21 cellular contexts compared by ENCODE assay signal in the genomic region with DNA sequence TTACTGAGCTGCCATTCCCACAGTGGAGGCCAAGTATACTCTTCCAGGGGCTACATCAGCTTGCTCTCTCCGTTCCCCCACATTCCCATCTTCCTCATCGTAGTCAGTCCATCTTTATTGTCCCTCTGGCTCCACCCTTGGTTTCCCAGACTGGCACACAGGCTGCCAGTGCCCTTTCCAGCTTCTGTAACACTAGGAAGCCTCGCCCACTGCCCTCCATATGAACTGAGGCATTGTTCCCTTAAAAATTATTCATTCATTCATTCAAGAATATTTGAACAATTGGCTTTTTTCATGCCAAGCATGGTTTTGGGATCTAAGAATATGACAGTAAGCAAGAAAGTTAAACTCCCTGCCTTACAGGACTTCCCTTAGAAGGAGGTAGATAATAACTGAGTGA. TPM values are rescaled to one million over a fixed set of nuclear protein-coding genes. Genes with fewer than 3 reads are reported as not detected.
DNase-seq lines count a peak whose midpoint lies in the region; ATAC-seq, FAIRE-seq and TF ChIP-seq lines count a peak whose summit lies in the region.
"Had no signal": no experiment of that assay in that cellular context is flagged by ENCODE, and none has a peak within 500 bp of the region (broad histone marks: within the 10 kb centered on the region; RNA-seq: fewer than 3 reads in every experiment).

No MANE protein-coding gene starts in this region.

- peak overlapping the region; percentile 16 to 28; a peak in 1 of 6 replicates for H3K27ac ChIP-seq in A549
- H3K27ac ChIP-seq: HL-60 had no signal

- no TSS peak for BruUV-seq in Calu3 (replicated peaks; lab: Mats Ljungman, UMichigan)

- POLR2A ChIA-PET in A549 (lab: Yijun Ruan, JAX) = no interaction called here

- DNase-seq in A549 (ENCODE audit: low read depth in 1 of 2, low spot score in 1 of 2) (no peak), Calu3 (no peak), foreskin melanocyte (peak; percentile 70), sciatic nerve (ENCODE audit: low spot score) (no peak), GM12891 (ENCODE audit: insufficient read length, low spot score) (no peak), HPDE6-E6E7 (ENCODE audit: extremely low spot score) (no peak), NCI-H1436 (lab: John Stamatoyannopoulos, UW) (no peak)
- DNase-seq: ACHN; BE2C; C1 segment of cervical spinal cord; Caco-2; CD4-positive, CD25-positive, alpha-beta regulatory T cell; CD8-positive, alpha-beta memory T cell; DMS79 treated with DMSO at 0.1 percent for 48 hours; IMR-90 had no signal

- ATAC-seq in A549 (no peak), sciatic nerve (peak; percentile 65)
- ATAC-seq: GM12878, K562 had no signal

- no peaks in the 10 kb centered on the region for H3K9me3 Mint-ChIP-seq in Calu3 (ENCODE audit: low read depth, unreplicated experiment)

- H3K27ac Mint-ChIP-seq in Calu3 (ENCODE audit: unreplicated experiment) = peak overlapping the region; percentile 2
- H3K27ac Mint-ChIP-seq: CD4-positive, CD25-positive, alpha-beta regulatory T cell; CD8-positive, alpha-beta memory T cell had no signal

- H3K36me3 Mint-ChIP-seq in Calu3 (ENCODE audit: insufficient read depth, unreplicated experiment) = no peaks in the 10 kb centered on the region
- H3K36me3 Mint-ChIP-seq: CD4-positive, CD25-positive, alpha-beta regulatory T cell; CD8-positive, alpha-beta memory T cell had no signal

- TF ChIP-seq CTCF in A549 (IDR thresholded peaks at IDR 0.05) = no peak
- no peak for TF ChIP-seq CTCF in Calu3 (IDR thresholded peaks at IDR 0.05; ENCODE audit: unreplicated experiment)

- no peak overlapping the region for H3K4me3 Mint-ChIP-seq in Calu3 (ENCODE audit: low read depth, unreplicated experiment)
- H3K4me3 Mint-ChIP-seq: CD4-positive, CD25-positive, alpha-beta regulatory T cell; CD8-positive, alpha-beta memory T cell had no signal

- CTCF ChIA-PET in A549 (lab: Yijun Ruan, JAX) (interaction anchor here (0.7 to 1.0 kb wide), 3 partner anchors 9 to 20 kb away, joined by 3 read pairs; no protein-coding TSS in a partner anchor), Calu3 (lab: Charles Lee) (no interaction called here)

- H3K4me1 ChIP-seq in A549 = peaks cover 20% of the 10 kb centered on the region; the same call in 2 of the 3 replicates
- H3K4me1 ChIP-seq: BE2C, Caco-2 had no signal

- H3K4me3 ChIP-seq in A549 = no peak overlapping the region
- H3K4me3 ChIP-seq: GM12878, HAP-1, K562 had no signal

- 59% methylated on average over 3 of the region's 3 CpGs for WGBS in A549 (ENCODE audit: missing lambda C conversion rate)

- TF ChIP-seq RAD21 in A549 (conservative IDR thresholded peaks at IDR 0.05 in 1 of 2, IDR thresholded peaks at IDR 0.05 in 1 of 2) = no peak

- H3K9me3 ChIP-seq in A549 = no peaks in the 10 kb centered on the region
- H3K9me3 ChIP-seq: BE2C, Caco-2, HAP-1 had no signal

- no peak for TF ChIP-seq EP300 in A549 (IDR thresholded peaks at IDR 0.05)

- H3K4me2 ChIP-seq in A549 = peak overlapping the region; percentile 16; the same call in 1 of the 3 replicates

- no peak for TF ChIP-seq POLR2A in A549 (IDR thresholded peaks at IDR 0.05; ENCODE audit: low read length)
- TF ChIP-seq POLR2A in GM12891 (IDR thresholded peaks at IDR 0.05; ENCODE audit: low read depth, low read length) = no peak

- peaks cover 13% of the 10 kb centered on the region for H3K4me1 Mint-ChIP-seq in Calu3 (ENCODE audit: low read depth, unreplicated experiment)
- H3K4me1 Mint-ChIP-seq: CD4-positive, CD25-positive, alpha-beta regulatory T cell; CD8-positive, alpha-beta memory T cell had no signal

- no peaks in the 10 kb centered on the region for H3K27me3 Mint-ChIP-seq in Calu3 (ENCODE audit: unreplicated experiment)

- intact Hi-C loops in Calu3 (cut with micrococcal nuclease; ENCODE audit: unreplicated experiment) = no loop called here
- intact Hi-C loops in sciatic nerve (cut with DNase I) = no loop called here

- FAIRE-seq in A549 (lab: Jason Lieb, UNC) = no peak
- FAIRE-seq in GM12891 (lab: Jason Lieb, UNC) = no peak
- FAIRE-seq: GM12878, GM19239, HTR-8/SVneo, K562 had no signal

TF ChIP-seq in A549, 52 proteins besides CTCF, POLR2A, EP300 and RAD21:
- TF ChIP-seq KDM1A (IDR thresholded peaks at IDR 0.05; ENCODE audit: low read depth) = no peak
- TF ChIP-seq NPAS2 (CRISPR knock-in tag; IDR thresholded peaks at IDR 0.05; ENCODE audit: borderline replicate concordance) = no peak
- TF ChIP-seq, protein P1, sequence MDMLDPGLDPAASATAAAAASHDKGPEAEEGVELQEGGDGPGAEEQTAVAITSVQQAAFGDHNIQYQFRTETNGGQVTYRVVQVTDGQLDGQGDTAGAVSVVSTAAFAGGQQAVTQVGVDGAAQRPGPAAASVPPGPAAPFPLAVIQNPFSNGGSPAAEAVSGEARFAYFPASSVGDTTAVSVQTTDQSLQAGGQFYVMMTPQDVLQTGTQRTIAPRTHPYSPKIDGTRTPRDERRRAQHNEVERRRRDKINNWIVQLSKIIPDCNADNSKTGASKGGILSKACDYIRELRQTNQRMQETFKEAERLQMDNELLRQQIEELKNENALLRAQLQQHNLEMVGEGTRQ (IDR thresholded peaks at IDR 0.05) = no peak
- no peak for TF ChIP-seq PHF8 (IDR thresholded peaks at IDR 0.05; ENCODE audit: borderline replicate concordance, low read depth)

TF ChIP-seq in GM12891, 5 proteins besides CTCF, POLR2A, EP300 and RAD21:
- TF ChIP-seq POLR2AphosphoS5 (IDR thresholded peaks at IDR 0.05; ENCODE audit: low read depth, low read length) (no peak), SPI1 (IDR thresholded peaks at IDR 0.05; ENCODE audit: low read depth, low read length) (no peak), PAX5 (IDR thresholded peaks at IDR 0.05; ENCODE audit: insufficient read depth, low read length, severe bottlenecking) (no peak), TAF1 (IDR thresholded peaks at IDR 0.05; ENCODE audit: low read depth, low read length) (no peak), POU2F2 (IDR thresholded peaks at IDR 0.05; ENCODE audit: low read depth, low read length) (no peak)

RNA-seq across cellular contexts. Expression of a gene that starts 14.3 kb away (rescaled TPM):
- polyA plus RNA-seq in A549 (2011; rRNA removed) (0.18 and 0.26 TPM in 2 replicates), A549 (2017; fragmentation: RNase III; extraction: RNeasy Plus Mini Kit Qiagen cat#74134 plus additional on column Dnase treatment) (0.17 to 0.18 TPM (median 0.17 TPM) in 3 replicates)
- polyA plus RNA-seq in A549 (2012; cell fraction: cytosol; rRNA removed) = 0.01 and 0.03 TPM in 2 replicates
- 0.04 and 0.05 TPM in 2 replicates for polyA plus RNA-seq in A549 (2012; cell fraction: nucleus; rRNA removed)
- polyA minus RNA-seq in A549 (2011; rRNA and poly(A)+ RNA removed) = 0.24 and 0.33 TPM in 2 replicates
- total RNA-seq in Calu3 (2022) (5.1 and 8.1 TPM in 2 replicates), sciatic nerve (0.04 TPM)
- polyA plus RNA-seq in GM12891 (2012; ENCODE audit: low read depth, missing spikeins) = not detected
- total RNA-seq: CD4-positive, CD25-positive, alpha-beta regulatory T cell; CD8-positive, alpha-beta memory T cell had no signal
- polyA plus RNA-seq: CD4-positive, CD25-positive, alpha-beta regulatory T cell; CD8-positive, alpha-beta memory T cell; K562 had no signal
